9 cellular contexts compared by ENCODE assay signal in genomic region chr17:69175812-69176517, GRCh38. TPM values are rescaled to one million over a fixed set of nuclear protein-coding genes. Genes with fewer than 3 reads are reported as not detected.
DNase-seq lines count a peak whose midpoint lies in the region; ATAC-seq, FAIRE-seq and TF ChIP-seq lines count a peak whose summit lies in the region.
"Had no signal": no experiment of that assay in that cellular context is flagged by ENCODE, and none has a peak within 500 bp of the region (broad histone marks: within the 10 kb centered on the region; RNA-seq: fewer than 3 reads in every experiment).

No MANE protein-coding gene starts in this region.

- intact Hi-C loops in aorta (cut with DNase I) = no loop called here

- H3K27ac ChIP-seq in SJSA1 (peak overlapping the region; percentile 89), aorta (ENCODE audit: low read depth in 1 of 2, low read length in 2 of 2) (no peak overlapping the region)

- DNase-seq in H54 (ENCODE audit: insufficient read length, low spot score) (no peak), SJSA1 (ENCODE audit: low read depth in 1 of 2, low spot score in 2 of 2) (peak; percentile 75 to 84), fibroblast of the aortic adventitia (ENCODE audit: low read depth) (peak; percentile 92), stromal cell of bone marrow (ENCODE audit: low read depth) (peak; percentile 43), NCI-H526 (lab: John Stamatoyannopoulos, UW) (no peak), aorta (no peak)
- DNase-seq: hypothalamus, posterior cingulate gyrus had no signal

- no peaks in the 10 kb centered on the region for H3K9me3 ChIP-seq in SJSA1 (replicated peaks)
- H3K9me3 ChIP-seq in aorta (ENCODE audit: control insufficient read depth, low read length) = no peaks in the 10 kb centered on the region

- ATAC-seq in aorta (ENCODE audit: low FRiP score) (no peak), HG02970 (IDR thresholded peaks at IDR 0.05; ENCODE audit: low FRiP score, unreplicated experiment) (no peak)

- H3K4me3 ChIP-seq in SJSA1 (no peak overlapping the region), fibroblast of the aortic adventitia (ENCODE audit: low read depth, low read length) (no peak overlapping the region), aorta (ENCODE audit: low read length in 2 of 2) (no peak overlapping the region)

- peak; percentile 99 for FAIRE-seq in H54 (lab: Jason Lieb, UNC)

- WGBS in aorta, 2 donors = 75 to 76% methylated on average over 2 of the region's 2 CpGs

- no peak for TF ChIP-seq CTCF in fibroblast of the aortic adventitia (IDR thresholded peaks at IDR 0.05; ENCODE audit: insufficient read depth, low read length)

- H3K36me3 ChIP-seq in SJSA1 (no peaks in the 10 kb centered on the region), aorta (ENCODE audit: control insufficient read depth in 1 of 2, insufficient read depth in 2 of 2, low read length in 1 of 2) (no peaks in the 10 kb centered on the region)

- H3K27me3 ChIP-seq in SJSA1 (replicated peaks) (no peaks in the 10 kb centered on the region), aorta (ENCODE audit: control insufficient read depth in 1 of 2, insufficient read depth in 2 of 2, low read length in 1 of 2) (no peaks in the 10 kb centered on the region)

- TF ChIP-seq POLR2A in H54 (IDR thresholded peaks at IDR 0.05; ENCODE audit: low read depth, low read length) = no peak

- H3K4me1 ChIP-seq in SJSA1 (replicated peaks) (peaks cover 44% of the 10 kb centered on the region), aorta (ENCODE audit: control insufficient read depth in 1 of 2, insufficient read depth in 2 of 2, low read length in 2 of 2) (no peaks in the 10 kb centered on the region)

RNA-seq across cellular contexts. Expression of gene ABCA6, which starts 34.3 kb away (rescaled TPM):
- not detected in 2 replicates for total RNA-seq in SJSA1 (2014; rRNA removed; shearing (Covaris generic))
- total RNA-seq in fibroblast of the aortic adventitia (ENCODE audit: low replicate concordance) (192 and 340 TPM in 2 replicates), aorta (100 to 1,000 TPM in 1 of 2 donors, 10 to 100 TPM in 1; 31.6 to 200 TPM)
- polyA plus RNA-seq in aorta = 10 to 100 TPM in 1 of 2 donors, 1 to 10 TPM in 1; 7.8 to 39.8 TPM

RNA-seq across cellular contexts. Expression of gene ABCA10, which starts 52.7 kb away (rescaled TPM):
- total RNA-seq in SJSA1 (2014; rRNA removed; shearing (Covaris generic)) = 0.08 TPM in 1 of 2 replicates, not detected in the other
- total RNA-seq in fibroblast of the aortic adventitia (ENCODE audit: low replicate concordance) = 2.8 and 7.5 TPM in 2 replicates
- total RNA-seq in aorta = 100 to 1,000 TPM in 1 of 2 donors, 1 to 10 TPM in 1; 6.3 to 137 TPM
- polyA plus RNA-seq in aorta = 10 to 100 TPM in 1 of 2 donors, 1 to 10 TPM in 1; 1.5 to 10.4 TPM

Comparison
In these comparisons a context has a peak if more than half of its experiments do, and no peak if none do; other contexts are left out.
1. DNase-seq: peak in SJSA1 (2 of 2), fibroblast of the aortic adventitia (single experiment) and stromal cell of bone marrow (single experiment); none in H54 (single experiment), NCI-H526 (0 of 2) and aorta (0 of 2).
2. RNA of gene ABCA6, which starts 34.3 kb away (total RNA-seq): 31.6 to 200 TPM in aorta and 192 to 340 TPM in fibroblast of the aortic adventitia; not detected in SJSA1; every median in the first group is over 10 times any median in the second.